31 cellular contexts compared by ENCODE assay signal in genomic region chr3:27322634-27323033, GRCh38.
"Had no signal": no experiment of that assay in that cellular context is flagged by ENCODE, and none has a peak within 500 bp of the region (broad histone marks: within the 10 kb centered on the region; RNA-seq: fewer than 3 reads in every experiment).

No MANE protein-coding gene starts in this region.

- H3K9me3 ChIP-seq: left lung, neutrophil, right atrium auricular region, stomach, suprapubic skin, thoracic aorta, tibial artery, upper lobe of right lung had no signal

- H3K4me2 ChIP-seq: neural progenitor cell had no signal

- ATAC-seq: left colon; left lung; natural killer cell; sciatic nerve; stimulated activated naive B cell treated with anti-CD40 and anti-IgM and Interleukin-4, amounts not matched to agents 10 μg/mL and 1 μg/mL and 100 μg/mL, for 72 hours; stimulated activated naive CD8-positive, alpha-beta T cell treated with anti-CD3 and anti-CD28 coated beads, Interleukin-15, Interleukin-2, amounts not matched to agents 100 U/mL and 50 U/mL, for 24 hours; upper lobe of right lung had no signal

- H3K27me3 ChIP-seq: left lung, neural progenitor cell, neutrophil, right atrium auricular region, stomach, suprapubic skin, tibial artery, upper lobe of right lung had no signal

- H3K27ac ChIP-seq: left lung, neural progenitor cell, neutrophil, parathyroid adenoma, right atrium auricular region, skin epidermis, stomach, suprapubic skin, thoracic aorta, tibial artery, upper lobe of right lung had no signal

- DNase-seq: hypothalamus; immature natural killer cell; kidney; left colon; left lung; mesendoderm; naive B cell; natural killer cell; nephron progenitor cell; occipital lobe; stimulated activated CD4-positive, alpha-beta T cell treated with anti-CD3 and anti-CD28 coated beads, Interleukin-12 subunit alpha, Interleukin-12 subunit beta, amount 100 ng/mL, for 4 hours; stimulated activated CD4-positive, alpha-beta T cell treated with anti-CD3 and anti-CD28 coated beads, Interleukin-15, amount 100 ng/mL, for 24 hours; stimulated activated CD4-positive, alpha-beta T cell treated with anti-CD3 and anti-CD28 coated beads, Interleukin-2, amount 100 ng/mL, for 24 hours; stimulated activated CD4-positive, alpha-beta T cell treated with anti-CD3 and anti-CD28 coated beads, Interleukin-4, amount 100 ng/mL, for 1 hour; stimulated activated naive B cell treated with anti-CD40 and anti-IgM and Interleukin-4, amounts not matched to agents 10 μg/mL and 1 μg/mL and 100 μg/mL, for 72 hours; stimulated activated naive CD8-positive, alpha-beta T cell treated with anti-CD3 and anti-CD28 coated beads, Interleukin-15, Interleukin-2, amounts not matched to agents 100 U/mL and 50 U/mL, for 24 hours; stomach; tibial artery; trophoblast cell; upper lobe of right lung had no signal

- H3K9ac ChIP-seq: neural progenitor cell, parathyroid adenoma had no signal

- H2AFZ ChIP-seq: neural progenitor cell, parathyroid adenoma had no signal

- H3K4me1 ChIP-seq: neural progenitor cell, parathyroid adenoma, suprapubic skin had no signal

- H3K79me2 ChIP-seq: parathyroid adenoma had no signal

- H3K36me3 ChIP-seq: left lung, neural progenitor cell, neutrophil, right atrium auricular region, stomach, suprapubic skin, thoracic aorta, tibial artery, upper lobe of right lung had no signal

- FAIRE-seq: islet of Langerhans, kidney, urothelium cell line had no signal

- H3K4me3 ChIP-seq: left lung, lung, neural progenitor cell, right atrium auricular region, skin epidermis, stomach, suprapubic skin, thoracic aorta, tibial artery, upper lobe of right lung had no signal
